Comparison of ENCODE assay signal across 24 cellular contexts in the genomic region with DNA sequence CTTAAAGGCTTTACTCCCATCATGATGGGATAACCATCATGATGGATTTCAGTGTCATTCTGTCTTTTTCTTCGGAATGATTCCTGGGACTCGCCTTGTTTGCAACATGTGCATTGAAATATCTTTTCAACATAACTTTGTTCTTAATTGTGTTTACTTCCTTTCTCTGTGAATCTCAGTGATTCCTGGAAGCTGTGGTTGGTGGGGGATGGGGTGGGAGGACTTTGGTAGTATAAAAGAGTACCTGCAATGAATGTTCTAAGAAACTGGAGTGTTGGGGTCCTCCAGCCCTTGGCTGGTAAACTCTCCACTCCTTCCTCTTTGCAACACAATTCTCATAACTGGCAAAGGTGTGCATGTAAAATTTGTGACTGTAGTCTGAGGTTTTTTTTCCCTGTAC. TPM values are rescaled to one million over a fixed set of nuclear protein-coding genes. Genes with fewer than 3 reads are reported as not detected.
DNase-seq lines count a peak whose midpoint lies in the region; ATAC-seq and TF ChIP-seq lines count a peak whose summit lies in the region.
"Had no signal": no experiment of that assay in that cellular context is flagged by ENCODE, and none has a peak within 500 bp of the region (broad histone marks: within the 10 kb centered on the region; RNA-seq: fewer than 3 reads in every experiment).

No MANE protein-coding gene starts in this region.

- no peak for TF ChIP-seq CTCF in activated CD8-positive, alpha-beta T cell treated with anti-CD3 and anti-CD28 coated beads for 36 hours (IDR thresholded peaks at IDR 0.05)
- no peak for TF ChIP-seq CTCF in suprapubic skin (IDR thresholded peaks at IDR 0.05)

- no peaks in the 10 kb centered on the region for H3K9me3 Mint-ChIP-seq in stimulated activated naive CD8-positive, alpha-beta T cell treated with anti-CD3 and anti-CD28 coated beads, Interleukin-15, Interleukin-2, amounts not matched to agents 100 ng/mL and 50 ng/mL, for 24 hours
- no peaks in the 10 kb centered on the region for H3K9me3 Mint-ChIP-seq in activated CD8-positive, alpha-beta T cell treated with anti-CD3 and anti-CD28 coated beads for 36 hours
- H3K9me3 Mint-ChIP-seq in naive thymus-derived CD4-positive, alpha-beta T cell: peaks cover 0 to 7% (median 0%) of the 10 kb centered on the region in 11 donors
- H3K9me3 Mint-ChIP-seq: activated B cell treated with CpG ODN at 0.5 μM for 24 hours, brain, mesothelial cell of epicardium had no signal

- no peaks in the 10 kb centered on the region for H3K27me3 Mint-ChIP-seq in stimulated activated naive CD8-positive, alpha-beta T cell treated with anti-CD3 and anti-CD28 coated beads, Interleukin-15, Interleukin-2, amounts not matched to agents 100 ng/mL and 50 ng/mL, for 24 hours
- H3K27me3 Mint-ChIP-seq in activated CD8-positive, alpha-beta T cell treated with anti-CD3 and anti-CD28 coated beads for 36 hours: no peaks in the 10 kb centered on the region
- no peaks in the 10 kb centered on the region for H3K27me3 Mint-ChIP-seq in naive thymus-derived CD4-positive, alpha-beta T cell
- H3K27me3 Mint-ChIP-seq: brain had no signal

- TF ChIP-seq POLR2A in suprapubic skin (IDR thresholded peaks at IDR 0.05): no peak

- no peak for TF ChIP-seq EP300 in suprapubic skin (IDR thresholded peaks at IDR 0.05)

- H3K4me1 ChIP-seq in naive thymus-derived CD4-positive, alpha-beta T cell (ENCODE audit: control insufficient read depth in 2 of 2, insufficient read depth in 2 of 2, low read length in 2 of 2): peaks cover 37 to 65% of the 10 kb centered on the region in 2 donors
- peaks cover 23% of the 10 kb centered on the region for H3K4me1 ChIP-seq in suprapubic skin

- CTCF ChIA-PET in activated CD8-positive, alpha-beta T cell treated with anti-CD3 and anti-CD28 coated beads for 36 hours (lab: Charles Lee): interaction anchor here (1.1 to 5.7 kb wide), 6 partner anchors 10 to 148 kb away, joined by 3 to 29 read pairs (median 8); no protein-coding TSS in a partner anchor
- CTCF ChIA-PET in naive thymus-derived CD4-positive, alpha-beta T cell (lab: Charles Lee): interaction anchor here (0.7 to 1.6 kb wide), 6 partner anchors 20 to 142 kb away, joined by 3 to 5 read pairs (median 4); no protein-coding TSS in a partner anchor

- H3K4me3 Mint-ChIP-seq in stimulated activated naive CD8-positive, alpha-beta T cell treated with anti-CD3 and anti-CD28 coated beads, Interleukin-15, Interleukin-2, amounts not matched to agents 100 ng/mL and 50 ng/mL, for 24 hours: no peak overlapping the region
- no peak overlapping the region for H3K4me3 Mint-ChIP-seq in activated CD8-positive, alpha-beta T cell treated with anti-CD3 and anti-CD28 coated beads for 36 hours
- peak overlapping the region; percentile 62 to 87 (median 74) for H3K4me3 Mint-ChIP-seq in naive thymus-derived CD4-positive, alpha-beta T cell
- H3K4me3 Mint-ChIP-seq: activated B cell treated with CpG ODN at 0.5 μM for 24 hours, brain, mesothelial cell of epicardium had no signal

- 85% methylated on average over 2 of the region's 2 CpGs for WGBS in suprapubic skin

- H3K27me3 ChIP-seq in naive thymus-derived CD4-positive, alpha-beta T cell (ENCODE audit: control insufficient read depth in 2 of 2, insufficient read depth in 2 of 2, low read length in 2 of 2): no peaks in the 10 kb centered on the region
- H3K27me3 ChIP-seq in suprapubic skin: no peaks in the 10 kb centered on the region
- H3K27me3 ChIP-seq: testis had no signal

- ATAC-seq in stimulated activated naive CD8-positive, alpha-beta T cell treated with anti-CD3 and anti-CD28 coated beads, Interleukin-15, Interleukin-2, amounts not matched to agents 100 U/mL and 50 U/mL, for 24 hours: no peak
- no peak for ATAC-seq in activated CD8-positive, alpha-beta T cell treated with anti-CD3 and anti-CD28 coated beads for 36 hours
- no peak for ATAC-seq in naive thymus-derived CD4-positive, alpha-beta T cell
- ATAC-seq: left lobe of liver, sciatic nerve had no signal

- DNase-seq in stimulated activated naive CD8-positive, alpha-beta T cell treated with anti-CD3 and anti-CD28 coated beads, Interleukin-15, Interleukin-2, amounts not matched to agents 100 U/mL and 50 U/mL, for 24 hours: no peak
- DNase-seq in activated CD8-positive, alpha-beta T cell treated with anti-CD3 and anti-CD28 coated beads for 36 hours: no peak
- DNase-seq in naive thymus-derived CD4-positive, alpha-beta T cell: peak in 1 of 9 donors; percentile 41
- DNase-seq in suprapubic skin (ENCODE audit: low spot score in 2 of 2) (no peak), LoVo (ENCODE audit: low spot score) (no peak)
- no peak for DNase-seq in activated CD4-positive, CD25-positive, alpha-beta regulatory T cell treated with anti-CD3 and anti-CD28 coated beads, Interleukin-2, amount 50 U/mL, for 72 hours
- DNase-seq: activated B cell treated with CpG ODN at 0.5 μM for 24 hours; AML-193; effector CD4-positive, alpha-beta T cell; EL; erythroblast; foreskin fibroblast; Karpas-422; NCI-H1694 treated with DMSO at 0.1 percent for 48 hours; NCI-H526 treated with DMSO at 0.1 percent for 48 hours; T1000; testis had no signal

- H3K4me1 Mint-ChIP-seq in stimulated activated naive CD8-positive, alpha-beta T cell treated with anti-CD3 and anti-CD28 coated beads, Interleukin-15, Interleukin-2, amounts not matched to agents 100 ng/mL and 50 ng/mL, for 24 hours (ENCODE audit: low read depth): peaks cover 72% of the 10 kb centered on the region
- peaks cover 74% of the 10 kb centered on the region for H3K4me1 Mint-ChIP-seq in activated CD8-positive, alpha-beta T cell treated with anti-CD3 and anti-CD28 coated beads for 36 hours (ENCODE audit: low read depth)
- H3K4me1 Mint-ChIP-seq in naive thymus-derived CD4-positive, alpha-beta T cell: peaks cover 54 to 82% (median 79%) of the 10 kb centered on the region in 7 donors
- H3K4me1 Mint-ChIP-seq: activated B cell treated with CpG ODN at 0.5 μM for 24 hours, brain had no signal

- peak overlapping the region; percentile 49 for H3K27ac Mint-ChIP-seq in stimulated activated naive CD8-positive, alpha-beta T cell treated with anti-CD3 and anti-CD28 coated beads, Interleukin-15, Interleukin-2, amounts not matched to agents 100 ng/mL and 50 ng/mL, for 24 hours
- peak overlapping the region; percentile 75 for H3K27ac Mint-ChIP-seq in activated CD8-positive, alpha-beta T cell treated with anti-CD3 and anti-CD28 coated beads for 36 hours
- H3K27ac Mint-ChIP-seq in naive thymus-derived CD4-positive, alpha-beta T cell: peak overlapping the region; percentile 87 to 98 (median 96)
- H3K27ac Mint-ChIP-seq: activated B cell treated with CpG ODN at 0.5 μM for 24 hours, mesothelial cell of epicardium had no signal

- H3K9me3 ChIP-seq in naive thymus-derived CD4-positive, alpha-beta T cell (ENCODE audit: control insufficient read depth in 2 of 3, low read length in 3 of 3): no peaks in the 10 kb centered on the region
- H3K9me3 ChIP-seq in suprapubic skin: no peaks in the 10 kb centered on the region
- H3K9me3 ChIP-seq: testis had no signal

- intact Hi-C loops in activated CD8-positive, alpha-beta T cell treated with anti-CD3 and anti-CD28 coated beads for 36 hours (cut with micrococcal nuclease): no loop called here
- intact Hi-C loops in naive thymus-derived CD4-positive, alpha-beta T cell (cut with micrococcal nuclease): loop anchor here in 1 of 2 donors (10.0 kb wide), 1 partner anchor 321 kb away; a partner anchor contains a TSS

- POLR2A ChIA-PET in activated CD8-positive, alpha-beta T cell treated with anti-CD3 and anti-CD28 coated beads for 36 hours (lab: Charles Lee): interaction anchor here (1.2 to 1.5 kb wide), 4 partner anchors 10 to 118 kb away, joined by 3 to 5 read pairs (median 4); a partner anchor contains a TSS
- POLR2A ChIA-PET in naive thymus-derived CD4-positive, alpha-beta T cell (lab: Charles Lee): interaction anchor here (0.9 to 3.4 kb wide), 9 partner anchors 10 to 82 kb away, joined by 3 to 10 read pairs (median 4); no protein-coding TSS in a partner anchor

- peak overlapping the region; percentile 0 for H3K4me3 ChIP-seq in naive thymus-derived CD4-positive, alpha-beta T cell (ENCODE audit: low read length)
- H3K4me3 ChIP-seq in suprapubic skin: no peak overlapping the region
- H3K4me3 ChIP-seq: SK-N-MC, testis had no signal

- H3K36me3 Mint-ChIP-seq in stimulated activated naive CD8-positive, alpha-beta T cell treated with anti-CD3 and anti-CD28 coated beads, Interleukin-15, Interleukin-2, amounts not matched to agents 100 ng/mL and 50 ng/mL, for 24 hours (ENCODE audit: low read depth): no peaks in the 10 kb centered on the region
- H3K36me3 Mint-ChIP-seq in activated CD8-positive, alpha-beta T cell treated with anti-CD3 and anti-CD28 coated beads for 36 hours (ENCODE audit: low read depth): peaks cover 4% of the 10 kb centered on the region
- H3K36me3 Mint-ChIP-seq in naive thymus-derived CD4-positive, alpha-beta T cell: peaks cover 0 to 19% (median 0%) of the 10 kb centered on the region in 5 donors
- H3K36me3 Mint-ChIP-seq: brain, mesothelial cell of epicardium had no signal

- peak overlapping the region; percentile 61 for H3K27ac ChIP-seq in naive thymus-derived CD4-positive, alpha-beta T cell (ENCODE audit: low read depth, low read length)
- H3K27ac ChIP-seq in suprapubic skin: no peak overlapping the region
- H3K27ac ChIP-seq: RWPE1, SK-N-MC, testis had no signal

- H3K36me3 ChIP-seq in naive thymus-derived CD4-positive, alpha-beta T cell (ENCODE audit: control insufficient read depth in 2 of 3, insufficient read depth in 3 of 3, low read length in 3 of 3): peaks cover 0 to 5% (median 0%) of the 10 kb centered on the region in 3 experiments
- peaks cover 3% of the 10 kb centered on the region for H3K36me3 ChIP-seq in suprapubic skin

RNA-seq across cellular contexts. Expression of a gene that starts 11.5 kb away (rescaled TPM):
- total RNA-seq in activated CD8-positive, alpha-beta T cell treated with anti-CD3 and anti-CD28 coated beads for 36 hours: under 1 TPM; 0.11 to 0.20 TPM
- total RNA-seq in naive thymus-derived CD4-positive, alpha-beta T cell: under 1 TPM; 0.10 to 0.51 (median 0.14) TPM
- polyA plus RNA-seq in naive thymus-derived CD4-positive, alpha-beta T cell: not detected
- under 1 TPM in 2 of 4 donors, not detected in 2; 0.18 to 0.23 TPM for total RNA-seq in suprapubic skin
- total RNA-seq: activated B cell treated with CpG ODN at 0.5 μM for 24 hours, left lobe of liver had no signal

Comparison
In these comparisons a context has a peak if more than half of its experiments do, and no peak if none do; other contexts are left out.
1. H3K4me3 Mint-ChIP-seq: peak in naive thymus-derived CD4-positive, alpha-beta T cell (10 of 10); none in stimulated activated naive CD8-positive, alpha-beta T cell treated with anti-CD3 and anti-CD28 coated beads, Interleukin-15, Interleukin-2, amounts not matched to agents 100 ng/mL and 50 ng/mL, for 24 hours (single experiment) and activated CD8-positive, alpha-beta T cell treated with anti-CD3 and anti-CD28 coated beads for 36 hours (single experiment).
2. Peak in every context shown above with its lines, with median percentiles within 50 percentile points of each other: H3K27ac Mint-ChIP-seq.